2 cellular contexts compared by ENCODE assay signal in the genomic region with DNA sequence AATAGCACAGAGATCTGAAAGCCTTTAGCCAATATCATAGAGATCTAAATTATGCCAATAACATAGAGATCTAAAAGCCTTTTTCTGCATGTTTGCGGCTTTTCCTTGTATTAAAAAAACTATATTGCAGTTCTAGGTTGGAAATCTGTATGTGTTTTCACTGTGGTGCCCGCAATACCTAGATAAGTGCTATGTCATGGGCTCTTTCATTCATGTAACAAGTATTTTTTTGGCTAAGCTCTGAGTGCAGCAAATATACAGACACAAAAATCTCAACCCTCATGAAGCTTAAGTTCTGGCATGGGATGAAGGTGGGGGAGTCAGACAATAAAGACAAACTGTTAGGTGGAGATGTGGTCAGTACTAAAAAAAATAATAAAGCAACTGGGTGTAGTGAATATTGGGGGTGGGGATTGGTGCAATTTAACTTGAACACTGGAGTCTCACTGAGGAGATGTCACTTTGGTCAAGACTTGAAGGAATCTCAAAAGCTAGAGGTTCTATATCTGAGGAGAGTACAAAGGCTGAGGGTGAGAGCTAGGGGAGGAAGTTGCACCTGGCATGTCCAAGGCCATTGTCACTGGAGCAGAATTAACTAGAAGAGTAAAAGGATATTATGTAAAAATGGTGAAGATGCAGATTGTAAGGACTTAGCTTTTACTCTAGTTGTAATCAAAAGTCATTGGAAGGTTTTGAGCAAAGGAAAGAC.
TF ChIP-seq lines count a peak whose summit lies in the region.

No MANE protein-coding gene starts in this region.

TF ChIP-seq in IMR-90, 13 proteins besides CTCF, POLR2A, EP300 and RAD21:
- TF ChIP-seq MXI1 (IDR thresholded peaks at IDR 0.05; ENCODE audit: borderline replicate concordance, low read depth, low read length): no peak
- no peak for TF ChIP-seq MAZ (IDR thresholded peaks at IDR 0.05; ENCODE audit: borderline replicate concordance, low read depth, low read length)
- TF ChIP-seq ELK1 (IDR thresholded peaks at IDR 0.05; ENCODE audit: borderline replicate concordance, low read depth, low read length): no peak
- no peak for TF ChIP-seq SMC3 (IDR thresholded peaks at IDR 0.05; ENCODE audit: low read depth, low read length)
- no peak for TF ChIP-seq MAFK (IDR thresholded peaks at IDR 0.05; ENCODE audit: low read depth, low read length)
- TF ChIP-seq BHLHE40 (IDR thresholded peaks at IDR 0.05; ENCODE audit: low read depth, low read length): no peak
- TF ChIP-seq CHD1 (IDR thresholded peaks at IDR 0.05; ENCODE audit: low read depth, low read length): no peak
- no peak for TF ChIP-seq FOS (IDR thresholded peaks at IDR 0.05; ENCODE audit: low read depth, low read length)
- no peak for TF ChIP-seq NFE2L2 (IDR thresholded peaks at IDR 0.05; ENCODE audit: low read depth, low read length)
- TF ChIP-seq RFX5 (IDR thresholded peaks at IDR 0.05; ENCODE audit: low read depth, low read length): no peak
- no peak for TF ChIP-seq RCOR1 (IDR thresholded peaks at IDR 0.05; ENCODE audit: insufficient replicate concordance, low read length)
- TF ChIP-seq USF2 (IDR thresholded peaks at IDR 0.05; ENCODE audit: low read depth, low read length): no peak
- no peak for TF ChIP-seq CEBPB (IDR thresholded peaks at IDR 0.05; ENCODE audit: low read depth, low read length)

TF ChIP-seq in K562, 482 proteins besides CTCF, POLR2A, EP300 and RAD21:
- TF ChIP-seq MLLT1 (IDR thresholded peaks at IDR 0.05): peak in 1 of 2 experiments; percentile 23; a peak in 1 of 4 replicates
- TF ChIP-seq NFE2 (IDR thresholded peaks at IDR 0.05; ENCODE audit: low read depth): peak; percentile 67
- TF ChIP-seq MAFK (IDR thresholded peaks at IDR 0.05; ENCODE audit: low read length): peak; percentile 16; the same call in 1 of the 2 replicates
- TF ChIP-seq RAD51 (IDR thresholded peaks at IDR 0.05; ENCODE audit: borderline replicate concordance, low read depth): no peak
- no peak for TF ChIP-seq SREBF2 (CRISPR knock-in tag; IDR thresholded peaks at IDR 0.05)
- TF ChIP-seq MAFG (tag; conservative IDR thresholded peaks at IDR 0.05): peak; percentile 38; the same call in 1 of the 2 replicates
- TF ChIP-seq GTF2E2 (tag; IDR thresholded peaks at IDR 0.05): peak; percentile 65; the same call in 1 of the 2 replicates
- TF ChIP-seq HDAC1 (IDR thresholded peaks at IDR 0.05): 0 out of 4 replicates have a peak, but pooled peaks of 1 of the 2 experiments have one; percentile 15
- TF ChIP-seq C11orf30 (IDR thresholded peaks at IDR 0.05; ENCODE audit: low read depth): peak; percentile 41; the same call in 1 of the 2 replicates
- peak; percentile 63; the same call in 1 of the 2 replicates for TF ChIP-seq ZNF316 (IDR thresholded peaks at IDR 0.05)
- no peak for TF ChIP-seq ZNF408 (CRISPR knock-in tag; IDR thresholded peaks at IDR 0.05; ENCODE audit: low read depth)
- TF ChIP-seq SPI1 (IDR thresholded peaks at IDR 0.05; ENCODE audit: borderline replicate concordance, low read depth, low read length): peak; percentile 62; the same call in 1 of the 2 replicates
